Comparison of ENCODE assay signal across 8 cellular contexts in genomic region chrX:49754238-49754857, GRCh38. TPM values are rescaled to one million over a fixed set of nuclear protein-coding genes. Genes with fewer than 3 reads are reported as not detected.
DNase-seq lines count a peak whose midpoint lies in the region; ATAC-seq, FAIRE-seq and TF ChIP-seq lines count a peak whose summit lies in the region.

No MANE protein-coding gene starts in this region.

- no peak overlapping the region for H3K14ac ChIP-seq in H1 (ENCODE audit: insufficient read length)

- H3K27ac Mint-ChIP-seq in CD14-positive monocyte, result no peak overlapping the region
- H3K27ac Mint-ChIP-seq in nephron, result peak overlapping the region in 2 of 3 experiments; percentile 71 to 81

- no peak overlapping the region for H3K4ac ChIP-seq in H1 (replicated peaks; ENCODE audit: insufficient read length, low read depth, low read length)

- H3K79me1 ChIP-seq in H1 (ENCODE audit: low read depth, low read length), result no peaks in the 10 kb centered on the region

- no peak overlapping the region for H3K9ac ChIP-seq in H1 (replicated peaks in 1 of 4; ENCODE audit: extremely low read depth in 1 of 4, low read depth in 3 of 4, low read length in 3 of 4)

- H3K27me3 Mint-ChIP-seq in CD14-positive monocyte (ENCODE audit: low read depth in 3 of 3) (peaks cover 1 to 10% (median 1%) of the 10 kb centered on the region in 3 donors), nephron (ENCODE audit: low read depth) (no peaks in the 10 kb centered on the region)

- no peak overlapping the region for H4K5ac ChIP-seq in H1 (ENCODE audit: insufficient read length, low read depth, low read length)

- H3K23ac ChIP-seq in H1 (ENCODE audit: insufficient read length), result no peak overlapping the region

- H3K4me1 ChIP-seq in H1 (replicated peaks in 1 of 4; ENCODE audit: control insufficient read depth in 3 of 4, insufficient read depth in 4 of 4, low read length in 3 of 4), result no peaks in the 10 kb centered on the region

- TF ChIP-seq RAD21 in H1 (IDR thresholded peaks at IDR 0.05 in 1 of 2, conservative IDR thresholded peaks at IDR 0.05 in 1 of 2; ENCODE audit: low read depth in 2 of 2, low read length in 2 of 2), result peak; percentile 79 to 83

- no peak for TF ChIP-seq EP300 in H1 (IDR thresholded peaks at IDR 0.05; ENCODE audit: borderline replicate concordance in 1 of 2, low read depth in 2 of 2, low read length in 2 of 2)

- no peak overlapping the region for H3K4me3 Mint-ChIP-seq in CD14-positive monocyte
- no peak overlapping the region for H3K4me3 Mint-ChIP-seq in nephron

- ATAC-seq in GM18907 (IDR thresholded peaks at IDR 0.05; ENCODE audit: unreplicated experiment) (peak; percentile 71), HG03196 (IDR thresholded peaks at IDR 0.05; ENCODE audit: unreplicated experiment) (no peak)

- no peak for TF ChIP-seq POLR2A in H1 (IDR thresholded peaks at IDR 0.05; ENCODE audit: control extremely low read depth in 1 of 2, low read depth in 2 of 2, low read length in 2 of 2)

- H3K27me3 ChIP-seq in H1 (replicated peaks in 1 of 4; ENCODE audit: control insufficient read depth in 3 of 4, extremely low read depth in 1 of 4, insufficient read depth in 3 of 4, low read length in 3 of 4), result no peaks in the 10 kb centered on the region

- H2BK12ac ChIP-seq in H1 (ENCODE audit: low read depth, low read length), result no peak overlapping the region

- H3K18ac ChIP-seq in H1 (ENCODE audit: extremely low read depth, low read length), result no peak overlapping the region

- H2BK120ac ChIP-seq in H1 (replicated peaks; ENCODE audit: low read depth, low read length), result no peak overlapping the region

- no peaks in the 10 kb centered on the region for H3K9me3 ChIP-seq in H1 (ENCODE audit: insufficient read depth in 2 of 2, low read depth in 1 of 2, low read length in 1 of 2)

- no peaks in the 10 kb centered on the region for H3K36me3 ChIP-seq in H1 (ENCODE audit: control insufficient read depth in 2 of 4, insufficient read depth in 4 of 4, low read length in 3 of 4)

- TF ChIP-seq CTCF in CD14-positive monocyte (IDR thresholded peaks at IDR 0.05) (peak; percentile 55), H1 (IDR thresholded peaks at IDR 0.05; ENCODE audit: control extremely low read depth in 1 of 3, insufficient read depth in 1 of 3, low read depth in 1 of 3, low read length in 3 of 3) (peak; percentile 60 to 75 (median 71)), nephron (IDR thresholded peaks at IDR 0.05; ENCODE audit: unreplicated experiment in 3 of 3) (peak; percentile 64 to 75 (median 67))

- no peak overlapping the region for H3K4me2 ChIP-seq in H1 (ENCODE audit: insufficient read depth in 1 of 2, low read depth in 2 of 2, low read length in 2 of 2)

- H3K36me3 Mint-ChIP-seq in CD14-positive monocyte (no peaks in the 10 kb centered on the region), nephron (ENCODE audit: low read depth) (no peaks in the 10 kb centered on the region)

- no peak overlapping the region for H3K56ac ChIP-seq in H1 (replicated peaks; ENCODE audit: insufficient read length, low read depth, low read length)

- H3K27ac ChIP-seq in H1 (ENCODE audit: low read depth, low read length), result no peak overlapping the region

- no peaks in the 10 kb centered on the region for H3K79me2 ChIP-seq in H1 (ENCODE audit: control insufficient read depth in 1 of 2, insufficient read depth in 2 of 2, low read length in 2 of 2)

- no peak overlapping the region for H2AFZ ChIP-seq in H1 (ENCODE audit: low read length)

- POLR2A ChIA-PET in H1 (lab: Charles Lee; ENCODE audit: partially characterized antibody), result no interaction called here

- no peak overlapping the region for H2BK15ac ChIP-seq in H1 (ENCODE audit: low read length)

- FAIRE-seq in H1 (lab: Jason Lieb, UNC) (peak; percentile 87), urothelium cell line (lab: Jason Lieb, UNC) (no peak)

- H4K20me1 ChIP-seq in H1 (replicated peaks in 1 of 2; ENCODE audit: control insufficient read depth in 1 of 2, insufficient read depth in 2 of 2, low read length in 2 of 2), result no peaks in the 10 kb centered on the region

- H3K9me3 Mint-ChIP-seq in CD14-positive monocyte, result peaks cover 0 to 1% (median 0%) of the 10 kb centered on the region in 7 donors
- H3K9me3 Mint-ChIP-seq in nephron, result no peaks in the 10 kb centered on the region

- H3K4me3 ChIP-seq in H1 (ENCODE audit: extremely low read depth in 1 of 4, insufficient read depth in 2 of 4, low read depth in 3 of 4, low read length in 4 of 4), result no peak overlapping the region

- H3K4me1 Mint-ChIP-seq in CD14-positive monocyte, result no peaks in the 10 kb centered on the region
- peaks cover 6% of the 10 kb centered on the region for H3K4me1 Mint-ChIP-seq in nephron

- no peaks in the 10 kb centered on the region for H3K23me2 ChIP-seq in H1 (ENCODE audit: low read depth, low read length)

- no peak overlapping the region for H4K91ac ChIP-seq in H1 (replicated peaks; ENCODE audit: insufficient read length, low read length)

- DNase-seq in CD14-positive monocyte (ENCODE audit: low spot score), result peak; percentile 41
- DNase-seq in NCI-H1694 (lab: John Stamatoyannopoulos, UW), result peak; percentile 7
- peak; percentile 40 for DNase-seq in activated CD4-positive, alpha-beta T cell treated with anti-CD3 and anti-CD28 coated beads, Interleukin-2, amount 50 U/mL, for 48 hours
- peak in 1 of 2 experiments; percentile 47 for DNase-seq in H1 (ENCODE audit: low read depth in 1 of 2, low spot score in 2 of 2)
- peak; percentile 51 for DNase-seq in urothelium cell line (ENCODE audit: low spot score)

- CTCF ChIA-PET in H1 (lab: Charles Lee; ENCODE audit: partially characterized antibody), result interaction anchor here (0.8 to 1.8 kb wide), 10 partner anchors 11 to 463 kb away, joined by 3 to 7 read pairs (median 4); partner anchors contain the start of gene PAGE4

- H2BK5ac ChIP-seq in H1 (ENCODE audit: low read depth, low read length), result no peak overlapping the region

- no peak overlapping the region for H2AK5ac ChIP-seq in H1 (ENCODE audit: low read depth, low read length)

- H2BK20ac ChIP-seq in H1 (ENCODE audit: low read length), result no peak overlapping the region

- WGBS in H1 (ENCODE audit: extremely low coverage in 1 of 2, insufficient coverage in 1 of 2, insufficient read length in 1 of 2, insufficient replicate concordance in 2 of 2, low coverage in 1 of 2, low lambda C conversion rate in 2 of 2, missing lambda C conversion rate in 1 of 2), 2 experiments, result 16% methylated on average over 6 of the region's 6 CpGs; no CpG with 5 or more reads in 1 of the 2 experiments

- intact Hi-C loops in CD14-positive monocyte (cut with micrococcal nuclease), result loop anchor here (10.0 kb wide), 2 partner anchors 460 to 470 kb away; no protein-coding TSS in a partner anchor

- H4K8ac ChIP-seq in H1 (ENCODE audit: extremely low read depth, insufficient read depth, low read length), result no peak overlapping the region

TF ChIP-seq in H1, 55 proteins besides CTCF, POLR2A, EP300 and RAD21:
- TF ChIP-seq SP4 (IDR thresholded peaks at IDR 0.05; ENCODE audit: low read length) (no peak), HDAC2 (IDR thresholded peaks at IDR 0.05; ENCODE audit: borderline replicate concordance in 1 of 2, low read depth in 2 of 2, low read length in 2 of 2) (no peak), CREB1 (IDR thresholded peaks at IDR 0.05) (no peak), POU5F1 (IDR thresholded peaks at IDR 0.05; ENCODE audit: low read depth, low read length) (no peak)
TF ChIP-seq in H1: peak in this region for 0.

RNA-seq across cellular contexts. Expression of gene PAGE1, which starts 58.6 kb away (rescaled TPM):
- polyA plus RNA-seq in CD14-positive monocyte, result not detected
- total RNA-seq in H1 (2021; fragmentation: NEBNext Ultra II Directional; extraction: Animal tissue kit (Norgen Biotek cat#: 25700)), result not detected in 2 replicates
- not detected in 2 replicates for polyA plus RNA-seq in H1 (2011; rRNA removed)
- polyA plus RNA-seq in H1 (2011; cell fraction: cytosol; rRNA removed), result not detected
- polyA plus RNA-seq in H1 (2011; cell fraction: nucleus; rRNA removed), result not detected
- polyA plus RNA-seq in H1 (2012, experiment 1 of 2), result not detected in 4 replicates
- not detected for polyA plus RNA-seq in H1 (2012, experiment 2 of 2)
- polyA plus RNA-seq in H1 (2013, experiment 1 of 2), result not detected
- not detected for polyA plus RNA-seq in H1 (2013, experiment 2 of 2)
- polyA minus RNA-seq in H1 (2011; rRNA and poly(A)+ RNA removed), result not detected in 2 replicates
- not detected for polyA minus RNA-seq in H1 (2011; cell fraction: cytosol; rRNA and poly(A)+ RNA removed)
- not detected for polyA minus RNA-seq in H1 (2011; cell fraction: nucleus; rRNA and poly(A)+ RNA removed)

Comparison
In these comparisons a context has a peak if more than half of its experiments do, and no peak if none do; other contexts are left out.
1. H3K27ac Mint-ChIP-seq: peak in nephron (2 of 3); none in CD14-positive monocyte (0 of 7).
2. Peak in every context shown above with its lines, with median percentiles within 50 percentile points of each other: CTCF ChIP-seq.